Comparison of ENCODE assay signal across 13 cellular contexts in genomic region chr7:6202117-6202516, GRCh38.
"Had no signal": no experiment of that assay in that cellular context is flagged by ENCODE, and none has a peak within 500 bp of the region (broad histone marks: within the 10 kb centered on the region; RNA-seq: fewer than 3 reads in every experiment).

No MANE protein-coding gene starts in this region.

- H3K4me3 Mint-ChIP-seq: activated naive CD4-positive, alpha-beta T cell treated with anti-CD3 and anti-CD28 coated beads for 36 hours; memory B cell; natural killer cell had no signal

- H3K9me3 Mint-ChIP-seq: activated naive CD4-positive, alpha-beta T cell treated with anti-CD3 and anti-CD28 coated beads for 36 hours; activated T-helper 2 cell treated with anti-CD3 and anti-CD28 coated beads, Interferon-gamma antibody, Interleukin-2, Interleukin-4, amounts not matched to agents 10 μg/mL and 5 μg/mL and 100 μg/mL, durations not matched to agents 14 hours and 24 hours and 36 hours; memory B cell; natural killer cell had no signal

- DNase-seq: activated CD4-positive, alpha-beta T cell treated with anti-CD3 and anti-CD28 coated beads, Interleukin-2, amount 50 U/mL, for 1 hour; activated naive CD4-positive, alpha-beta T cell treated with anti-CD3 and anti-CD28 coated beads for 36 hours; erythroblast; islet precursor cell; left lung; natural killer cell; posterior cingulate gyrus; uterus had no signal

- H3K36me3 Mint-ChIP-seq: memory B cell, natural killer cell had no signal

- H3K36me3 ChIP-seq: gastroesophageal sphincter, left lung, uterus had no signal

- H3K27ac ChIP-seq: gastroesophageal sphincter, hepatocyte, left lung, uterus had no signal

- H3K27ac Mint-ChIP-seq: activated naive CD4-positive, alpha-beta T cell treated with anti-CD3 and anti-CD28 coated beads for 36 hours; activated T-helper 2 cell treated with anti-CD3 and anti-CD28 coated beads, Interferon-gamma antibody, Interleukin-2, Interleukin-4, amounts not matched to agents 10 μg/mL and 5 μg/mL and 100 μg/mL, durations not matched to agents 14 hours and 24 hours and 36 hours; memory B cell; natural killer cell had no signal

- H3K4me3 ChIP-seq: gastroesophageal sphincter, hepatocyte, left lung, uterus had no signal

- H3K27me3 ChIP-seq: gastroesophageal sphincter, hepatocyte, left lung, uterus had no signal

- ATAC-seq: activated CD4-positive, CD25-positive, alpha-beta regulatory T cell treated with anti-CD3 and anti-CD28 coated beads, Interleukin-2, amount 50 U/mL, for 24 hours; gastroesophageal sphincter; left lung; natural killer cell had no signal

- H3K9me3 ChIP-seq: gastroesophageal sphincter, left lung, uterus had no signal

- H3K4me1 ChIP-seq: left lung, uterus had no signal
